ENCODE assay signal across 21 cellular contexts in the genomic region with DNA sequence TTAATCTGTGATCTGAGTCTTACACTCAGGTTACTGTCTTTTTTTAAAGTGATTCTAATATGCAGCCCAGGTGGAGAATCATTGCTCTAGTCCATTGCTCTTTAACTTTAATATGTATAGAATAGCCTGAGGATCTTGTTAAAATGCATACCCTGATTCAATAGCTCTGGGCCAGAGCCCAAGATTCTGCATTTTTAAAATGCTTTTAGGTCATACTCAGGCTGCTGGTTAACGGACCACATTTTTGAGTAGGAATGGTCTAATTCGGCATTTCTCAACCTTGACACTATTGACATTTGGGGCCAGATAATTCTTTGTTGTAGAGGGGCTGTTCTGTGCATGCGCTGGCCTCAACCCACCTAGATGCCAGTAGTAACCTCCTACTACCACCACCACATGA. TPM values are rescaled to one million over a fixed set of nuclear protein-coding genes. Genes with fewer than 3 reads are reported as not detected.
DNase-seq lines count a peak whose midpoint lies in the region; ATAC-seq, FAIRE-seq and TF ChIP-seq lines count a peak whose summit lies in the region.
"Had no signal": no experiment of that assay in that cellular context is flagged by ENCODE, and none has a peak within 500 bp of the region (broad histone marks: within the 10 kb centered on the region; RNA-seq: fewer than 3 reads in every experiment).

No MANE protein-coding gene starts in this region.

- H3K4me1 ChIP-seq in RWPE2 (ENCODE audit: insufficient read depth, poor library complexity, severe bottlenecking) (peaks cover 33% of the 10 kb centered on the region), H1 (replicated peaks in 1 of 4; ENCODE audit: control insufficient read depth in 3 of 4, insufficient read depth in 4 of 4, low read length in 3 of 4) (peaks cover 7 to 32% (median 12%) of the 10 kb centered on the region in 4 experiments; a peak in 6 of 7 replicates), trophoblast cell (ENCODE audit: control insufficient read depth in 1 of 2, insufficient read depth in 2 of 2, low read length in 2 of 2) (peaks cover 20 to 37% of the 10 kb centered on the region in 2 experiments), HAP-1 (no peaks in the 10 kb centered on the region)
- H3K4me1 ChIP-seq: BLaER1 had no signal

- H3K79me2 ChIP-seq in H1 (ENCODE audit: control insufficient read depth in 1 of 2, insufficient read depth in 2 of 2, low read length in 2 of 2) = no peaks in the 10 kb centered on the region
- H3K79me2 ChIP-seq in trophoblast cell (ENCODE audit: control insufficient read depth, insufficient read depth, low read length, poor library complexity) = peaks cover 8% of the 10 kb centered on the region

- H2BK12ac ChIP-seq in H1 (ENCODE audit: low read depth, low read length) = peak overlapping the region; percentile 41; the same call in 1 of the 2 replicates
- no peak overlapping the region for H2BK12ac ChIP-seq in trophoblast cell (ENCODE audit: low read length)

- H3K27ac ChIP-seq in RWPE2 (ENCODE audit: poor library complexity, severe bottlenecking) (no peak overlapping the region), H1 (ENCODE audit: low read depth, low read length) (no peak overlapping the region), trophoblast cell (ENCODE audit: low read depth, low read length) (peak overlapping the region; percentile 6)
- H3K27ac ChIP-seq: BLaER1, foreskin keratinocyte had no signal

- CTCF ChIA-PET in H1 (lab: Charles Lee; ENCODE audit: partially characterized antibody) = interaction anchor here (0.8 to 6.9 kb wide), 3 partner anchors 9 to 87 kb away, joined by 3 to 36 read pairs (median 5); no protein-coding TSS in a partner anchor

- H3K23ac ChIP-seq in H1 (ENCODE audit: insufficient read length) = no peak overlapping the region
- no peak overlapping the region for H3K23ac ChIP-seq in trophoblast cell (ENCODE audit: low read length)

- ATAC-seq in RWPE2 (ENCODE audit: low read depth) = peak; percentile 18; the same call in 1 of the 3 replicates
- ATAC-seq: activated T-cell treated with anti-CD3 and anti-CD28 coated beads, Interleukin-2, amount 50 U/mL, for 4 hours; foreskin keratinocyte; left colon; T-cell had no signal

- no peak overlapping the region for H2AFZ ChIP-seq in H1 (ENCODE audit: low read length)
- no peak overlapping the region for H2AFZ ChIP-seq in trophoblast cell (ENCODE audit: insufficient read depth, low read length, poor library complexity)

- no peak overlapping the region for H2AK5ac ChIP-seq in H1 (ENCODE audit: low read depth, low read length)
- no peak overlapping the region for H2AK5ac ChIP-seq in trophoblast cell (ENCODE audit: low read length)

- H4K20me1 ChIP-seq in H1 (replicated peaks in 1 of 2; ENCODE audit: control insufficient read depth in 1 of 2, insufficient read depth in 2 of 2, low read length in 2 of 2) = no peaks in the 10 kb centered on the region
- H4K20me1 ChIP-seq: BLaER1 had no signal

- 76% methylated on average over 3 of the region's 3 CpGs; no CpG with 5 or more reads in 1 of the 2 experiments for WGBS in H1 (ENCODE audit: extremely low coverage in 1 of 2, insufficient coverage in 1 of 2, insufficient read length in 1 of 2, insufficient replicate concordance in 2 of 2, low coverage in 1 of 2, low lambda C conversion rate in 2 of 2, missing lambda C conversion rate in 1 of 2), 2 experiments
- WGBS in trophoblast cell (ENCODE audit: extremely low coverage, insufficient coverage, insufficient read length) = no CpG with 5 or more reads among the region's 3 CpGs

- no peak overlapping the region for H3K18ac ChIP-seq in H1 (ENCODE audit: extremely low read depth, low read length)
- no peak overlapping the region for H3K18ac ChIP-seq in trophoblast cell (ENCODE audit: low read length)

- no peak for TF ChIP-seq POLR2A in H1 (IDR thresholded peaks at IDR 0.05; ENCODE audit: control extremely low read depth in 1 of 2, low read depth in 2 of 2, low read length in 2 of 2)

- H4K5ac ChIP-seq in H1 (ENCODE audit: insufficient read length, low read depth, low read length) = no peak overlapping the region

- H2BK20ac ChIP-seq in H1 (ENCODE audit: low read length) = peak overlapping the region; percentile 53; the same call in 1 of the 2 replicates

- in situ Hi-C loops in HAP-1 (cut with MboI; ENCODE audit: low sequenced_read_pairs) = no loop called here

- H3K79me1 ChIP-seq in H1 (ENCODE audit: low read depth, low read length) (no peaks in the 10 kb centered on the region), trophoblast cell (ENCODE audit: low read length) (peaks cover 30% of the 10 kb centered on the region)

- 0 out of 2 replicates have a peak overlapping the region, but pooled peaks have one; percentile 31 for H2BK15ac ChIP-seq in H1 (ENCODE audit: low read length)

- no peak overlapping the region for H4K8ac ChIP-seq in H1 (ENCODE audit: extremely low read depth, insufficient read depth, low read length)
- H4K8ac ChIP-seq in trophoblast cell (ENCODE audit: low read depth, low read length) = no peak overlapping the region

- no peak for TF ChIP-seq RAD21 in H1 (IDR thresholded peaks at IDR 0.05 in 1 of 2, conservative IDR thresholded peaks at IDR 0.05 in 1 of 2; ENCODE audit: low read depth in 2 of 2, low read length in 2 of 2)

- peak; percentile 92 for DNase-seq in EL
- no peak for DNase-seq in RWPE2 (ENCODE audit: low spot score)
- DNase-seq in H1 (ENCODE audit: low read depth in 1 of 2, low spot score in 2 of 2) = no peak
- peak; percentile 86 to 97 for DNase-seq in trophoblast cell
- no peak for DNase-seq in HAP-1 (ENCODE audit: low spot score in 2 of 2)
- DNase-seq in DMS153 (lab: John Stamatoyannopoulos, UW) = no peak
- DNase-seq in iPS-NIHi11 (ENCODE audit: low spot score) = no peak
- no peak for DNase-seq in HUDEP-2 (lab: John Stamatoyannopoulos, UW; ENCODE audit: unreplicated experiment in 76 of 76)
- DNase-seq: activated CD4-positive, alpha-beta T cell treated with anti-CD3 and anti-CD28 coated beads, Interleukin-2, amount 50 U/mL, for 4 hours; activated T-cell treated with anti-CD3 and anti-CD28 coated beads, Interleukin-2, amount 50 U/mL, for 4 hours; DMS 273 treated with DMSO at 0.1 percent for 48 hours; left colon; NK-92 treated with Interleukin-12 subunit alpha and Interleukin-12 subunit beta, amount 100 ng/mL, for 24 hours; sigmoid colon; stimulated activated CD4-positive, alpha-beta T cell treated with anti-CD3 and anti-CD28 coated beads, Interleukin-4, amount 100 ng/mL, for 1 hour; T-cell had no signal

- no peak for TF ChIP-seq EP300 in H1 (IDR thresholded peaks at IDR 0.05; ENCODE audit: borderline replicate concordance in 1 of 2, low read depth in 2 of 2, low read length in 2 of 2)

- H3K9me3 ChIP-seq in RWPE2 (ENCODE audit: severe bottlenecking) (no peaks in the 10 kb centered on the region), H1 (ENCODE audit: insufficient read depth in 2 of 2, low read depth in 1 of 2, low read length in 1 of 2) (peaks cover 0 to 4% of the 10 kb centered on the region in 2 experiments; a peak in 2 of 4 replicates), trophoblast cell (ENCODE audit: insufficient read depth, low read depth, low read length) (peaks cover 2% of the 10 kb centered on the region), HAP-1 (no peaks in the 10 kb centered on the region)
- H3K9me3 ChIP-seq: BLaER1, sigmoid colon had no signal

- H3K23me2 ChIP-seq in H1 (ENCODE audit: low read depth, low read length) = no peaks in the 10 kb centered on the region; the same call in 1 of the 2 replicates

- no peak overlapping the region for H3K4me2 ChIP-seq in H1 (ENCODE audit: insufficient read depth in 1 of 2, low read depth in 2 of 2, low read length in 2 of 2)
- H3K4me2 ChIP-seq in trophoblast cell (ENCODE audit: low read length) = peak overlapping the region; percentile 30
- H3K4me2 ChIP-seq: BLaER1 had no signal

- POLR2A ChIA-PET in H1 (lab: Charles Lee; ENCODE audit: partially characterized antibody) = interaction anchor here (1.0 to 3.8 kb wide), 3 partner anchors 13 to 376 kb away, joined by 3 to 24 read pairs (median 3); a partner anchor contains a TSS

- no peak overlapping the region for H3K56ac ChIP-seq in H1 (replicated peaks; ENCODE audit: insufficient read length, low read depth, low read length)

- no peaks in the 10 kb centered on the region for H3K27me3 ChIP-seq in RWPE2 (ENCODE audit: insufficient read depth, poor library complexity, severe bottlenecking)
- H3K27me3 ChIP-seq in H1 (replicated peaks in 1 of 4; ENCODE audit: control insufficient read depth in 3 of 4, extremely low read depth in 1 of 4, insufficient read depth in 3 of 4, low read length in 3 of 4) = no peaks in the 10 kb centered on the region
- H3K27me3 ChIP-seq in trophoblast cell (ENCODE audit: insufficient read depth, low read length) = no peaks in the 10 kb centered on the region
- H3K27me3 ChIP-seq in HAP-1 (ENCODE audit: low read depth) = peaks cover 5% of the 10 kb centered on the region; the same call in 1 of the 2 replicates
- H3K27me3 ChIP-seq: BLaER1, cardiac muscle cell, foreskin keratinocyte, sigmoid colon had no signal

- H3K36me3 ChIP-seq in RWPE2 (ENCODE audit: low read depth) = no peaks in the 10 kb centered on the region
- H3K36me3 ChIP-seq in H1 (ENCODE audit: control insufficient read depth in 2 of 4, insufficient read depth in 4 of 4, low read length in 3 of 4) = no peaks in the 10 kb centered on the region
- H3K36me3 ChIP-seq in trophoblast cell (ENCODE audit: control insufficient read depth in 1 of 2, insufficient read depth in 2 of 2, low read length in 2 of 2) = no peaks in the 10 kb centered on the region
- H3K36me3 ChIP-seq in HAP-1 (replicated peaks) = no peaks in the 10 kb centered on the region
- H3K36me3 ChIP-seq: BLaER1, cardiac muscle cell, sigmoid colon had no signal

- H3K4me3 ChIP-seq in RWPE2 (ENCODE audit: severe bottlenecking) (no peak overlapping the region), H1 (ENCODE audit: extremely low read depth in 1 of 4, insufficient read depth in 2 of 4, low read depth in 3 of 4, low read length in 4 of 4) (no peak overlapping the region), trophoblast cell (ENCODE audit: low read depth, low read length) (no peak overlapping the region), HAP-1 (no peak overlapping the region)
- H3K4me3 ChIP-seq: BLaER1, cardiac muscle cell, sigmoid colon had no signal

- H3K14ac ChIP-seq in H1 (ENCODE audit: insufficient read length) (no peak overlapping the region), trophoblast cell (ENCODE audit: low read length) (no peak overlapping the region)

- H3K4ac ChIP-seq in H1 (replicated peaks; ENCODE audit: insufficient read length, low read depth, low read length) = no peak overlapping the region
- H3K4ac ChIP-seq in trophoblast cell (ENCODE audit: low read depth, low read length) = no peak overlapping the region

- H4K91ac ChIP-seq in H1 (replicated peaks; ENCODE audit: insufficient read length, low read length) (no peak overlapping the region), trophoblast cell (ENCODE audit: low read depth, low read length) (no peak overlapping the region)

- H3K9ac ChIP-seq in H1 (replicated peaks in 1 of 4; ENCODE audit: extremely low read depth in 1 of 4, low read depth in 3 of 4, low read length in 3 of 4) (no peak overlapping the region), trophoblast cell (ENCODE audit: low read length) (no peak overlapping the region)
- H3K9ac ChIP-seq: BLaER1 had no signal

- H2BK5ac ChIP-seq in H1 (ENCODE audit: low read depth, low read length) (no peak overlapping the region), trophoblast cell (ENCODE audit: low read depth, low read length, poor library complexity) (no peak overlapping the region)

- TF ChIP-seq CTCF in RWPE2 (IDR thresholded peaks at IDR 0.05; ENCODE audit: poor library complexity, severe bottlenecking) (no peak), H1 (IDR thresholded peaks at IDR 0.05; ENCODE audit: control extremely low read depth in 1 of 3, insufficient read depth in 1 of 3, low read depth in 1 of 3, low read length in 3 of 3) (0 out of 4 replicates have a peak, but pooled peaks of 1 of the 3 experiments have one; percentile 4)

- no peak overlapping the region for H4K12ac ChIP-seq in trophoblast cell (ENCODE audit: low read depth, low read length)

- H2BK120ac ChIP-seq in H1 (replicated peaks; ENCODE audit: low read depth, low read length) (no peak overlapping the region), trophoblast cell (ENCODE audit: insufficient read depth, low read length, poor library complexity) (peak overlapping the region; percentile 3)

- no peak for FAIRE-seq in H1 (lab: Jason Lieb, UNC)
- FAIRE-seq: H54 had no signal

RNA-seq across cellular contexts. Expression of a gene that starts 20.9 kb away (rescaled TPM):
- total RNA-seq in H1 (2021; fragmentation: NEBNext Ultra II Directional; extraction: Animal tissue kit (Norgen Biotek cat#: 25700)) = 502 and 516 TPM in 2 replicates
- 158 and 168 TPM in 2 replicates for polyA plus RNA-seq in H1 (2011; rRNA removed)
- polyA plus RNA-seq in H1 (2011; cell fraction: cytosol; rRNA removed) = 238 TPM
- 366 TPM for polyA plus RNA-seq in H1 (2011; cell fraction: nucleus; rRNA removed)
- 322 to 479 TPM (median 419 TPM) in 4 replicates for polyA plus RNA-seq in H1 (2012, experiment 1 of 2)
- 22.7 TPM for polyA plus RNA-seq in H1 (2012, experiment 2 of 2)
- polyA plus RNA-seq in H1 (2013, experiment 1 of 2) = 296 TPM
- polyA plus RNA-seq in H1 (2013, experiment 2 of 2) = 334 TPM
- 543 and 781 TPM in 2 replicates for polyA minus RNA-seq in H1 (2011; rRNA and poly(A)+ RNA removed)
- 248 TPM for polyA minus RNA-seq in H1 (2011; cell fraction: cytosol; rRNA and poly(A)+ RNA removed)
- polyA minus RNA-seq in H1 (2011; cell fraction: nucleus; rRNA and poly(A)+ RNA removed) = 164 TPM
- 507 and 510 TPM in 2 replicates for polyA plus RNA-seq in trophoblast cell (2013)
- total RNA-seq: HT-29 had no signal

Comparison
In these comparisons a context has a peak if more than half of its experiments do, and no peak if none do; other contexts are left out.
1. DNase-seq: peak in EL (single experiment) and trophoblast cell (2 of 2); none in RWPE2 (single experiment), H1 (0 of 2), HAP-1 (0 of 2), DMS153 (single experiment), iPS-NIHi11 (single experiment) and HUDEP-2 (0 of 76).